In the genomic region with DNA sequence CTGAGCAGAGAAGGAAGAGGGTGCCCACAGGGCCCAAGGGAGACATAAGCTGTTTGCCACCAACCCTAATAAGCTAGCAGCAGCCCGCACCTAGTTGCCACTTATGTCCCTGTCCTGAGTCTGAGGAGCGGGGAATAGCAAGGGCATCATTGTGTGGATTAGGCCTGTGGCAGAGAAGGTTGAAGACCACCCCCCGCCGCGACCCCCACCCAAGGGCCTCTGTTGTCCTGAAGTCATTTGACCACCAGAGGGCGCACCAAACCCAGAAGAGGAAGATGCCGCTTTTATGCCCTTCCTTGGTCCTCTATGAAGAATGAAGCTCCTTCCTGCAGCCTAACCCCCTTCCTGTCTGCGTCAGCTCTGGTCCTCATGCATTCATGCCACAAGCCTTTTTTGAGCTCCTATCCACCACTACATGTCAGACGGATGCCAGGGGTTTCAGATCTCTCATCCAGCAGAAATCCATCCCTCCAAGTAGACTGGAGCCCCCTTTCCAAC, we compare ENCODE assay signal across 8 cellular contexts. TPM values are rescaled to one million over a fixed set of nuclear protein-coding genes. Genes with fewer than 3 reads are reported as not detected.
DNase-seq lines count a peak whose midpoint lies in the region; ATAC-seq and TF ChIP-seq lines count a peak whose summit lies in the region.

No MANE protein-coding gene starts in this region.

- H3K27ac Mint-ChIP-seq in GM23338, result no peak overlapping the region

- no peak overlapping the region for H2AFZ ChIP-seq in GM23338

- peak; percentile 5 for ATAC-seq in GM23338
- peak; percentile 72 for ATAC-seq in left lung

- no peaks in the 10 kb centered on the region for H3K36me3 Mint-ChIP-seq in GM23338 (ENCODE audit: low read depth)

- no peak overlapping the region for H3K4me2 ChIP-seq in GM23338

- H4K20me1 ChIP-seq in GM23338 (replicated peaks; ENCODE audit: insufficient read depth), result no peaks in the 10 kb centered on the region

- TF ChIP-seq CTCF in AG04449 (IDR thresholded peaks at IDR 0.05; ENCODE audit: insufficient read depth, low read length, missing control alignments), result peak; percentile 84
- peak; percentile 92 to 96 for TF ChIP-seq CTCF in GM23338 (conservative IDR thresholded peaks at IDR 0.05; ENCODE audit: low read depth in 2 of 2)
- TF ChIP-seq CTCF in left lung (IDR thresholded peaks at IDR 0.05), result peak; percentile 86 to 87

- no peaks in the 10 kb centered on the region for H3K79me2 ChIP-seq in GM23338 (replicated peaks; ENCODE audit: insufficient read depth)

- intact Hi-C loops in left lung (cut with DNase I), result loop anchor here (2.0 to 10.0 kb wide), 2 partner anchors 59 to 61 kb away; no protein-coding TSS in a partner anchor

- no peak overlapping the region for H3K4me3 Mint-ChIP-seq in GM23338

- H3K4me1 Mint-ChIP-seq in GM23338, result peaks cover 33% of the 10 kb centered on the region

- CTCF ChIA-PET in AG04449 (lab: Yijun Ruan, JAX), result interaction anchor here (0.6 to 20.2 kb wide), 58 partner anchors 12 to 482 kb away, joined by 3 to 712 read pairs (median 7); a partner anchor contains a TSS

- H3K36me3 ChIP-seq in GM23338 (ENCODE audit: insufficient read depth), result no peaks in the 10 kb centered on the region
- no peaks in the 10 kb centered on the region for H3K36me3 ChIP-seq in left lung

- H3K4me1 ChIP-seq in GM23338 (ENCODE audit: insufficient read depth) (peaks cover 23% of the 10 kb centered on the region), left lung (peaks cover 0 to 10% of the 10 kb centered on the region in 2 donors)

- H3K27me3 ChIP-seq in GM23338 (ENCODE audit: insufficient read depth) (peaks cover 49% of the 10 kb centered on the region), left lung (peaks cover 21 to 50% of the 10 kb centered on the region in 2 donors)

- POLR2A ChIA-PET in AG04449 (lab: Yijun Ruan, JAX), result interaction anchor here (0.6 to 1.2 kb wide), 5 partner anchors 10 to 223 kb away, joined by 3 to 9 read pairs (median 3); no protein-coding TSS in a partner anchor

- no peaks in the 10 kb centered on the region for H3K9me3 Mint-ChIP-seq in GM23338

- no peaks in the 10 kb centered on the region for H3K9me2 ChIP-seq in GM23338 (ENCODE audit: insufficient read depth)

- H3K9me3 ChIP-seq in left lung, result no peaks in the 10 kb centered on the region

- peaks cover 27% of the 10 kb centered on the region for H3F3A ChIP-seq in GM23338 (replicated peaks; ENCODE audit: low read depth)

- H3K27ac ChIP-seq in GM23338 (ENCODE audit: low read depth) (no peak overlapping the region), left lung (no peak overlapping the region)

- DNase-seq in AG04449 (ENCODE audit: low read depth, low spot score), result peak; percentile 16
- peak; percentile 89 for DNase-seq in GM23338 (ENCODE audit: low spot score)
- DNase-seq in NCI-H510A (lab: John Stamatoyannopoulos, UW), result peak; percentile 43
- DNase-seq in activated CD4-positive, alpha-beta T cell treated with anti-CD3 and anti-CD28 coated beads for 24 hours (ENCODE audit: low read depth in 2 of 2), result peak; percentile 56 to 58
- peak; percentile 83 for DNase-seq in cerebellar cortex (ENCODE audit: low spot score)
- peak; percentile 46 to 51 for DNase-seq in left lung
- DNase-seq in stimulated activated CD4-positive, alpha-beta T cell treated with anti-CD3 and anti-CD28 coated beads, TNF-alpha, amount 100 ng/mL, for 4 hours (ENCODE audit: low read depth in 3 of 3), result peak; percentile 50 to 63 (median 54)
- DNase-seq in GOT3 (lab: John Stamatoyannopoulos, UW), result no peak

- H3K4me3 ChIP-seq in AG04449 (ENCODE audit: low read depth, low read length) (no peak overlapping the region), GM23338 (no peak overlapping the region), left lung (no peak overlapping the region)

- H3K27me3 Mint-ChIP-seq in GM23338 (ENCODE audit: insufficient read depth, low read depth, poor library complexity), result peaks cover 62% of the 10 kb centered on the region

TF ChIP-seq in GM23338, 12 proteins besides CTCF, POLR2A, EP300 and RAD21 (continues in another document):
- TF ChIP-seq STAT1 (IDR thresholded peaks at IDR 0.05; ENCODE audit: unreplicated experiment) (no peak), ZNF331 (CRISPR knock-in tag; IDR thresholded peaks at IDR 0.05; ENCODE audit: low read depth) (no peak), EZH2phosphoT487 (IDR thresholded peaks at IDR 0.05; ENCODE audit: unreplicated experiment) (no peak), CREB1 (CRISPR knock-in tag; IDR thresholded peaks at IDR 0.05; ENCODE audit: low read depth) (no peak), POLR2AphosphoS5 (IDR thresholded peaks at IDR 0.05; ENCODE audit: low read depth) (no peak), JUNB (IDR thresholded peaks at IDR 0.05; ENCODE audit: unreplicated experiment) (no peak), NANOG (IDR thresholded peaks at IDR 0.05; ENCODE audit: borderline replicate concordance) (no peak), ZNF114 (CRISPR knock-in tag; IDR thresholded peaks at IDR 0.05) (no peak)
- TF ChIP-seq, protein P1, sequence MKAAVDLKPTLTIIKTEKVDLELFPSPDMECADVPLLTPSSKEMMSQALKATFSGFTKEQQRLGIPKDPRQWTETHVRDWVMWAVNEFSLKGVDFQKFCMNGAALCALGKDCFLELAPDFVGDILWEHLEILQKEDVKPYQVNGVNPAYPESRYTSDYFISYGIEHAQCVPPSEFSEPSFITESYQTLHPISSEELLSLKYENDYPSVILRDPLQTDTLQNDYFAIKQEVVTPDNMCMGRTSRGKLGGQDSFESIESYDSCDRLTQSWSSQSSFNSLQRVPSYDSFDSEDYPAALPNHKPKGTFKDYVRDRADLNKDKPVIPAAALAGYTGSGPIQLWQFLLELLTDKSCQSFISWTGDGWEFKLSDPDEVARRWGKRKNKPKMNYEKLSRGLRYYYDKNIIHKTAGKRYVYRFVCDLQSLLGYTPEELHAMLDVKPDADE (IDR thresholded peaks at IDR 0.05), result no peak
- TF ChIP-seq, protein P2, sequence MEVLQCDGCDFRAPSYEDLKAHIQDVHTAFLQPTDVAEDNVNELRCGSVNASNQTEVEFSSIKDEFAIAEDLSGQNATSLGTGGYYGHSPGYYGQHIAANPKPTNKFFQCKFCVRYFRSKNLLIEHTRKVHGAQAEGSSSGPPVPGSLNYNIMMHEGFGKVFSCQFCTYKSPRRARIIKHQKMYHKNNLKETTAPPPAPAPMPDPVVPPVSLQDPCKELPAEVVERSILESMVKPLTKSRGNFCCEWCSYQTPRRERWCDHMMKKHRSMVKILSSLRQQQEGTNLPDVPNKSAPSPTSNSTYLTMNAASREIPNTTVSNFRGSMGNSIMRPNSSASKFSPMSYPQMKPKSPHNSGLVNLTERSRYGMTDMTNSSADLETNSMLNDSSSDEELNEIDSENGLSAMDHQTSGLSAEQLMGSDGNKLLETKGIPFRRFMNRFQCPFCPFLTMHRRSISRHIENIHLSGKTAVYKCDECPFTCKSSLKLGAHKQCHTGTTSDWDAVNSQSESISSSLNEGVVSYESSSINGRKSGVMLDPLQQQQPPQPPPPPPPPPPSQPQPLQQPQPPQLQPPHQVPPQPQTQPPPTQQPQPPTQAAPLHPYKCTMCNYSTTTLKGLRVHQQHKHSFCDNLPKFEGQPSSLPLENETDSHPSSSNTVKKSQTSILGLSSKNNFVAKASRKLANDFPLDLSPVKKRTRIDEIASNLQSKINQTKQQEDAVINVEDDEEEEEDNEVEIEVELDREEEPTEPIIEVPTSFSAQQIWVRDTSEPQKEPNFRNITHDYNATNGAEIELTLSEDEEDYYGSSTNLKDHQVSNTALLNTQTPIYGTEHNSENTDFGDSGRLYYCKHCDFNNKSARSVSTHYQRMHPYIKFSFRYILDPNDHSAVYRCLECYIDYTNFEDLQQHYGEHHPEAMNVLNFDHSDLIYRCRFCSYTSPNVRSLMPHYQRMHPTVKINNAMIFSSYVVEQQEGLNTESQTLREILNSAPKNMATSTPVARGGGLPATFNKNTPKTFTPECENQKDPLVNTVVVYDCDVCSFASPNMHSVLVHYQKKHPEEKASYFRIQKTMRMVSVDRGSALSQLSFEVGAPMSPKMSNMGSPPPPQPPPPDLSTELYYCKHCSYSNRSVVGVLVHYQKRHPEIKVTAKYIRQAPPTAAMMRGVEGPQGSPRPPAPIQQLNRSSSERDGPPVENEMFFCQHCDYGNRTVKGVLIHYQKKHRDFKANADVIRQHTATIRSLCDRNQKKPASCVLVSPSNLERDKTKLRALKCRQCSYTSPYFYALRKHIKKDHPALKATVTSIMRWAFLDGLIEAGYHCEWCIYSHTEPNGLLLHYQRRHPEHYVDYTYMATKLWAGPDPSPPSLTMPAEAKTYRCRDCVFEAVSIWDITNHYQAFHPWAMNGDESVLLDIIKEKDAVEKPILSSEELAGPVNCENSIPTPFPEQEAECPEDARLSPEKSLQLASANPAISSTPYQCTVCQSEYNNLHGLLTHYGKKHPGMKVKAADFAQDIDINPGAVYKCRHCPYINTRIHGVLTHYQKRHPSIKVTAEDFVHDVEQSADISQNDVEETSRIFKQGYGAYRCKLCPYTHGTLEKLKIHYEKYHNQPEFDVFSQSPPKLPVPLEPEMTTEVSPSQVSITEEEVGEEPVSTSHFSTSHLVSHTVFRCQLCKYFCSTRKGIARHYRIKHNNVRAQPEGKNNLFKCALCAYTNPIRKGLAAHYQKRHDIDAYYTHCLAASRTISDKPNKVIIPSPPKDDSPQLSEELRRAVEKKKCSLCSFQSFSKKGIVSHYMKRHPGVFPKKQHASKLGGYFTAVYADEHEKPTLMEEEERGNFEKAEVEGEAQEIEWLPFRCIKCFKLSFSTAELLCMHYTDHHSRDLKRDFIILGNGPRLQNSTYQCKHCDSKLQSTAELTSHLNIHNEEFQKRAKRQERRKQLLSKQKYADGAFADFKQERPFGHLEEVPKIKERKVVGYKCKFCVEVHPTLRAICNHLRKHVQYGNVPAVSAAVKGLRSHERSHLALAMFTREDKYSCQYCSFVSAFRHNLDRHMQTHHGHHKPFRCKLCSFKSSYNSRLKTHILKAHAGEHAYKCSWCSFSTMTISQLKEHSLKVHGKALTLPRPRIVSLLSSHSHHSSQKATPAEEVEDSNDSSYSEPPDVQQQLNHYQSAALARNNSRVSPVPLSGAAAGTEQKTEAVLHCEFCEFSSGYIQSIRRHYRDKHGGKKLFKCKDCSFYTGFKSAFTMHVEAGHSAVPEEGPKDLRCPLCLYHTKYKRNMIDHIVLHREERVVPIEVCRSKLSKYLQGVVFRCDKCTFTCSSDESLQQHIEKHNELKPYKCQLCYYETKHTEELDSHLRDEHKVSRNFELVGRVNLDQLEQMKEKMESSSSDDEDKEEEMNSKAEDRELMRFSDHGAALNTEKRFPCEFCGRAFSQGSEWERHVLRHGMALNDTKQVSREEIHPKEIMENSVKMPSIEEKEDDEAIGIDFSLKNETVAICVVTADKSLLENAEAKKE (CRISPR knock-in tag; IDR thresholded peaks at IDR 0.05), result no peak

RNA-seq across cellular contexts. Expression of a gene that starts 16.6 kb away (rescaled TPM):
- total RNA-seq in GM23338 (2014; rRNA removed; shearing (Covaris generic)), result 1.6 and 1.7 TPM in 2 replicates
- 1.2 and 2.1 TPM in 2 replicates for polyA plus RNA-seq in GM23338 (2016; fragmentation: Nextera tagmentation; extraction: Ambion mirVana)
- not detected for total RNA-seq in left lung

RNA-seq across cellular contexts. Expression of a gene that starts 47.3 kb away (rescaled TPM):
- 0.66 and 2.5 TPM in 2 replicates for total RNA-seq in GM23338 (2014; rRNA removed; shearing (Covaris generic))
- polyA plus RNA-seq in GM23338 (2016; fragmentation: Nextera tagmentation; extraction: Ambion mirVana), result 9.3 and 9.8 TPM in 2 replicates
- total RNA-seq in left lung, result not detected

RNA-seq across cellular contexts. Expression of a gene that starts 47.5 kb away (rescaled TPM):
- 526 and 618 TPM in 2 replicates for total RNA-seq in GM23338 (2014; rRNA removed; shearing (Covaris generic))
- polyA plus RNA-seq in GM23338 (2016; fragmentation: Nextera tagmentation; extraction: Ambion mirVana), result 405 and 410 TPM in 2 replicates
- 100 to 1,000 TPM; 166 to 183 TPM for total RNA-seq in left lung
